In the genomic region with DNA sequence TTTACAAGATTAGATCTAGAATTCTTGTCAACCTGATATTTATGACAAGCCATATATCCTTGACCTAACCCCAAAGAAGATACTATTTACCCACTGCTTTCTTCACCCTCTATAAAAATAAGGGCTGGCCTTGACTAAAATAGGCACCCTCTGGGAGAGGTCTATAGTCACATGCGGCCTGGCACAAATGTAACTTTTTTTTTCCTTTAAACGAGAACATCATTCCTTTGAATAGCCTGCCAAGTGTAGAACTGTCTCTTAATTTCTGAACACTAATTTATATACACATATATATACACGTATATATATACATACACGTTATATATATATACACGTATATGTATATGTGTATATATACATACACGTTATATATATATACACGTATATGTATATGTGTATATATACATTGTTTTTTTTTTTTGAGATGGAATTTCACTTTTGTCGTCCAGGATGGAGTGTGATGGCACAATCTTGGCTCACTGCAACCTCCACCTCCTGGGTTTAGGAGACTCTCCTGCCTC, we compare ENCODE assay signal across 11 cellular contexts. TPM values are rescaled to one million over a fixed set of nuclear protein-coding genes. Genes with fewer than 3 reads are reported as not detected.
DNase-seq lines count a peak whose midpoint lies in the region; ATAC-seq, FAIRE-seq and TF ChIP-seq lines count a peak whose summit lies in the region.
"Had no signal": no experiment of that assay in that cellular context is flagged by ENCODE, and none has a peak within 500 bp of the region (broad histone marks: within the 10 kb centered on the region; RNA-seq: fewer than 3 reads in every experiment).

No MANE protein-coding gene starts in this region.

- in situ Hi-C loops in GM23248 (cut with MboI), result no loop called here

- H3K27ac Mint-ChIP-seq in activated T-helper 2 cell treated with anti-CD3 and anti-CD28 coated beads, Interferon-gamma antibody, Interleukin-2, Interleukin-4, amounts not matched to agents 10 μg/mL and 5 μg/mL and 100 μg/mL, durations not matched to agents 14 hours and 24 hours and 36 hours, result peak overlapping the region; percentile 77

- peaks cover 39% of the 10 kb centered on the region for H3K36me3 Mint-ChIP-seq in activated T-helper 2 cell treated with anti-CD3 and anti-CD28 coated beads, Interferon-gamma antibody, Interleukin-2, Interleukin-4, amounts not matched to agents 10 μg/mL and 5 μg/mL and 100 μg/mL, durations not matched to agents 14 hours and 24 hours and 36 hours (ENCODE audit: low read depth)

- no peak overlapping the region for H3K9ac ChIP-seq in GM23248
- H3K9ac ChIP-seq in skeletal muscle tissue (ENCODE audit: low read depth in 1 of 3, low read length in 3 of 3), result peak overlapping the region in 2 of 3 donors; percentile 10 to 24

- H3K4me2 ChIP-seq in GM23248 (ENCODE audit: unreplicated experiment), result peak overlapping the region; percentile 36

- H3K27me3 Mint-ChIP-seq in activated T-helper 2 cell treated with anti-CD3 and anti-CD28 coated beads, Interferon-gamma antibody, Interleukin-2, Interleukin-4, amounts not matched to agents 10 μg/mL and 5 μg/mL and 100 μg/mL, durations not matched to agents 14 hours and 24 hours and 36 hours (ENCODE audit: low read depth), result no peaks in the 10 kb centered on the region
- H3K27me3 Mint-ChIP-seq: stimulated activated naive CD8-positive, alpha-beta T cell treated with anti-CD3 and anti-CD28 coated beads, Interleukin-15, Interleukin-2, amounts not matched to agents 100 ng/mL and 50 ng/mL, for 24 hours had no signal

- intact Hi-C loops in activated T-helper 2 cell treated with anti-CD3 and anti-CD28 coated beads, Interferon-gamma antibody, Interleukin-2, Interleukin-4, amounts not matched to agents 10 μg/mL and 5 μg/mL and 100 μg/mL, durations not matched to agents 14 hours and 24 hours and 36 hours (cut with micrococcal nuclease), result no loop called here

- no peak for FAIRE-seq in urothelium cell line (lab: Jason Lieb, UNC)
- FAIRE-seq: bronchial epithelial cell had no signal

- no peak overlapping the region for H3K4me3 Mint-ChIP-seq in activated T-helper 2 cell treated with anti-CD3 and anti-CD28 coated beads, Interferon-gamma antibody, Interleukin-2, Interleukin-4, amounts not matched to agents 10 μg/mL and 5 μg/mL and 100 μg/mL, durations not matched to agents 14 hours and 24 hours and 36 hours (ENCODE audit: low read depth)

- H3K4me1 ChIP-seq in GM23248 (ENCODE audit: insufficient read depth) (peaks cover 42% of the 10 kb centered on the region), right atrium auricular region (peaks cover 0 to 62% of the 10 kb centered on the region in 2 donors), skeletal muscle tissue (ENCODE audit: control insufficient read depth in 3 of 3, insufficient read depth in 3 of 3, low read length in 3 of 3) (peaks cover 45 to 53% (median 51%) of the 10 kb centered on the region in 3 donors)

- no peak for TF ChIP-seq CTCF in right atrium auricular region (IDR thresholded peaks at IDR 0.05)

- ATAC-seq in GM19328 (IDR thresholded peaks at IDR 0.05; ENCODE audit: unreplicated experiment) (no peak), HG03196 (IDR thresholded peaks at IDR 0.05; ENCODE audit: unreplicated experiment) (no peak)
- ATAC-seq: Panc1 had no signal

- peaks cover 51% of the 10 kb centered on the region for H3K4me1 Mint-ChIP-seq in activated T-helper 2 cell treated with anti-CD3 and anti-CD28 coated beads, Interferon-gamma antibody, Interleukin-2, Interleukin-4, amounts not matched to agents 10 μg/mL and 5 μg/mL and 100 μg/mL, durations not matched to agents 14 hours and 24 hours and 36 hours (ENCODE audit: low read depth)

- peaks cover 45% of the 10 kb centered on the region for H3F3A ChIP-seq in GM23248 (ENCODE audit: insufficient read depth)

- peaks cover 87% of the 10 kb centered on the region for H3K79me2 ChIP-seq in GM23248 (ENCODE audit: insufficient read depth)

- H3K27me3 ChIP-seq in GM23248 (replicated peaks; ENCODE audit: insufficient read depth), result no peaks in the 10 kb centered on the region
- no peaks in the 10 kb centered on the region for H3K27me3 ChIP-seq in right atrium auricular region
- no peaks in the 10 kb centered on the region for H3K27me3 ChIP-seq in skeletal muscle tissue (ENCODE audit: control insufficient read depth in 3 of 3, insufficient read depth in 3 of 3, low read length in 3 of 3)

- no peak overlapping the region for H2AFZ ChIP-seq in GM23248

- H3K9me3 Mint-ChIP-seq in activated T-helper 2 cell treated with anti-CD3 and anti-CD28 coated beads, Interferon-gamma antibody, Interleukin-2, Interleukin-4, amounts not matched to agents 10 μg/mL and 5 μg/mL and 100 μg/mL, durations not matched to agents 14 hours and 24 hours and 36 hours, result peaks cover 3% of the 10 kb centered on the region
- H3K9me3 Mint-ChIP-seq: stimulated activated naive CD8-positive, alpha-beta T cell treated with anti-CD3 and anti-CD28 coated beads, Interleukin-15, Interleukin-2, amounts not matched to agents 100 ng/mL and 50 ng/mL, for 24 hours had no signal

- H3K36me3 ChIP-seq in GM23248 (ENCODE audit: low read depth), result no peaks in the 10 kb centered on the region
- H3K36me3 ChIP-seq in right atrium auricular region, result no peaks in the 10 kb centered on the region
- no peaks in the 10 kb centered on the region for H3K36me3 ChIP-seq in skeletal muscle tissue (ENCODE audit: control insufficient read depth in 3 of 3, insufficient read depth in 3 of 3, low read length in 3 of 3)

- 59 to 67% methylated on average over 8 of the region's 8 CpGs for WGBS in GM23248 (ENCODE audit: low coverage in 1 of 2, low lambda C conversion rate in 2 of 2, missing lambda C conversion rate in 2 of 2), 2 experiments

- H3K9me2 ChIP-seq in GM23248 (ENCODE audit: insufficient read depth), result no peaks in the 10 kb centered on the region

- DNase-seq in GM23248 (no peak), right atrium auricular region (ENCODE audit: low spot score) (no peak), urothelium cell line (ENCODE audit: low spot score) (no peak)
- DNase-seq in activated T-helper 2 cell treated with anti-CD3 and anti-CD28 coated beads, Interferon-gamma antibody, Interleukin-2, Interleukin-4, amounts not matched to agents 10 μg/mL and 5 μg/mL and 100 μg/mL, durations not matched to agents 14 hours and 24 hours and 36 hours (ENCODE audit: low spot score), result no peak
- DNase-seq in stimulated activated CD4-positive, alpha-beta T cell treated with anti-CD3 and anti-CD28 coated beads, Interleukin-1b, Interleukin-23, amount 100 ng/mL, for 48 hours, result no peak

- H3K4me3 ChIP-seq in GM23248 (no peak overlapping the region), right atrium auricular region (no peak overlapping the region), skeletal muscle tissue (ENCODE audit: low read length in 3 of 3) (no peak overlapping the region)

- H4K20me1 ChIP-seq in GM23248 (ENCODE audit: insufficient read depth), result no peaks in the 10 kb centered on the region; the same call in 1 of the 2 replicates

- H3K9me3 ChIP-seq in GM23248 (ENCODE audit: low read depth), result no peaks in the 10 kb centered on the region
- peaks cover 0 to 1% of the 10 kb centered on the region in 2 donors for H3K9me3 ChIP-seq in right atrium auricular region
- no peaks in the 10 kb centered on the region for H3K9me3 ChIP-seq in skeletal muscle tissue (ENCODE audit: control insufficient read depth in 3 of 3, low read length in 3 of 3)

- H3K27ac ChIP-seq in GM23248, result peak overlapping the region; percentile 43; the same call in 1 of the 2 replicates
- H3K27ac ChIP-seq in right atrium auricular region, result peak overlapping the region; percentile 54 to 73
- H3K27ac ChIP-seq in skeletal muscle tissue (ENCODE audit: low read depth, low read length), result peak overlapping the region; percentile 70

RNA-seq across cellular contexts. Expression of a gene that starts 18.6 kb away (rescaled TPM):
- 3.2 and 3.4 TPM in 2 replicates for total RNA-seq in GM23248 (2014; rRNA removed; shearing (Covaris generic))
- polyA plus RNA-seq in GM23248 (2016; fragmentation: Nextera tagmentation; extraction: Ambion mirVana), result 2.2 and 2.4 TPM in 2 replicates
- 41.7 and 42.4 TPM in 2 replicates for total RNA-seq in activated T-helper 2 cell treated with anti-CD3 and anti-CD28 coated beads, Interferon-gamma antibody, Interleukin-2, Interleukin-4, amounts not matched to agents 10 μg/mL and 5 μg/mL and 100 μg/mL, durations not matched to agents 14 hours and 24 hours and 36 hours
- total RNA-seq in right atrium auricular region (10 to 100 TPM; 32.1 to 53.6 TPM), skeletal muscle tissue (6.3 TPM)

RNA-seq across cellular contexts. Expression of a gene that starts 49.4 kb away (rescaled TPM):
- total RNA-seq in GM23248 (2014; rRNA removed; shearing (Covaris generic)), result 34.4 and 44.3 TPM in 2 replicates
- 58.1 and 65.2 TPM in 2 replicates for polyA plus RNA-seq in GM23248 (2016; fragmentation: Nextera tagmentation; extraction: Ambion mirVana)
- 5.1 and 6.6 TPM in 2 replicates for total RNA-seq in activated T-helper 2 cell treated with anti-CD3 and anti-CD28 coated beads, Interferon-gamma antibody, Interleukin-2, Interleukin-4, amounts not matched to agents 10 μg/mL and 5 μg/mL and 100 μg/mL, durations not matched to agents 14 hours and 24 hours and 36 hours
- total RNA-seq in right atrium auricular region (10 to 100 TPM; 23.7 to 29.0 TPM), skeletal muscle tissue (14.1 TPM)
